Comparison of ENCODE assay signal across 23 cellular contexts in genomic region chr10:88938938-88939337, GRCh38. TPM values are rescaled to one million over a fixed set of nuclear protein-coding genes. Genes with fewer than 3 reads are reported as not detected.
DNase-seq lines count a peak whose midpoint lies in the region; ATAC-seq and TF ChIP-seq lines count a peak whose summit lies in the region.
"Had no signal": no experiment of that assay in that cellular context is flagged by ENCODE, and none has a peak within 500 bp of the region (broad histone marks: within the 10 kb centered on the region; RNA-seq: fewer than 3 reads in every experiment).

No MANE protein-coding gene starts in this region.

- H3K4me1 ChIP-seq in ascending aorta (peaks cover 19 to 34% of the 10 kb centered on the region in 2 donors), gastroesophageal sphincter (peaks cover 8 to 89% (median 18%) of the 10 kb centered on the region in 3 donors), smooth muscle cell (ENCODE audit: low read depth) (no peaks in the 10 kb centered on the region), transverse colon (peaks cover 0 to 16% (median 6%) of the 10 kb centered on the region in 4 donors)

- H3K4me3 ChIP-seq in ascending aorta (peak overlapping the region in 1 of 2 donors; percentile 84), gastroesophageal sphincter (no peak overlapping the region), smooth muscle cell (no peak overlapping the region), transverse colon (no peak overlapping the region)
- H3K4me3 ChIP-seq: GM23248, HAP-1 had no signal

- H3K9me3 ChIP-seq in ascending aorta = no peaks in the 10 kb centered on the region
- no peaks in the 10 kb centered on the region for H3K9me3 ChIP-seq in gastroesophageal sphincter
- H3K9me3 ChIP-seq in smooth muscle cell (replicated peaks; ENCODE audit: low read depth) = no peaks in the 10 kb centered on the region
- no peaks in the 10 kb centered on the region for H3K9me3 ChIP-seq in transverse colon
- H3K9me3 ChIP-seq: BE2C, HAP-1 had no signal

- peaks cover 82% of the 10 kb centered on the region for H3F3A ChIP-seq in smooth muscle cell (ENCODE audit: low read depth)

- H3K36me3 ChIP-seq in ascending aorta (peaks cover 90 to 99% of the 10 kb centered on the region in 2 donors), gastroesophageal sphincter (peaks cover 37 to 98% of the 10 kb centered on the region in 2 donors), smooth muscle cell (ENCODE audit: low read depth) (peaks cover 45% of the 10 kb centered on the region), transverse colon (peaks cover 0 to 11% (median 3%) of the 10 kb centered on the region in 4 donors)
- H3K36me3 ChIP-seq: BE2C, HAP-1 had no signal

- ATAC-seq in gastroesophageal sphincter (no peak), left lobe of liver (no peak)
- ATAC-seq: HepG2 had no signal

- no peak overlapping the region for H3K4me2 ChIP-seq in smooth muscle cell

- no peaks in the 10 kb centered on the region for H3K79me2 ChIP-seq in smooth muscle cell (ENCODE audit: low read depth)

- TF ChIP-seq POLR2A in gastroesophageal sphincter (IDR thresholded peaks at IDR 0.05) = no peak
- no peak for TF ChIP-seq POLR2A in transverse colon (IDR thresholded peaks at IDR 0.05)

- TF ChIP-seq CTCF in ascending aorta (IDR thresholded peaks at IDR 0.05) = no peak
- TF ChIP-seq CTCF in gastroesophageal sphincter (IDR thresholded peaks at IDR 0.05) = no peak
- TF ChIP-seq CTCF in smooth muscle cell (IDR thresholded peaks at IDR 0.05; ENCODE audit: borderline replicate concordance, insufficient read depth, poor library complexity, severe bottlenecking) = no peak
- TF ChIP-seq CTCF in transverse colon (IDR thresholded peaks at IDR 0.05) = no peak

- H3K27ac ChIP-seq in ascending aorta = peak overlapping the region; percentile 47 to 66
- H3K27ac ChIP-seq in gastroesophageal sphincter = peak overlapping the region; percentile 61 to 94 (median 74)
- H3K27ac ChIP-seq in smooth muscle cell (ENCODE audit: low read depth) = peak overlapping the region; percentile 18
- peak overlapping the region; percentile 1 to 82 (median 18) for H3K27ac ChIP-seq in transverse colon
- H3K27ac ChIP-seq: GM23248, HL-60 had no signal

- no peaks in the 10 kb centered on the region for H3K27me3 ChIP-seq in ascending aorta
- H3K27me3 ChIP-seq in gastroesophageal sphincter = no peaks in the 10 kb centered on the region
- H3K27me3 ChIP-seq in smooth muscle cell (ENCODE audit: low read depth) = no peaks in the 10 kb centered on the region
- no peaks in the 10 kb centered on the region for H3K27me3 ChIP-seq in transverse colon
- H3K27me3 ChIP-seq: BE2C had no signal

- no peak for DNase-seq in ascending aorta (ENCODE audit: low spot score in 2 of 2)
- no peak for DNase-seq in smooth muscle cell (lab: John Stamatoyannopoulos, UW; ENCODE audit: unreplicated experiment)
- no peak for DNase-seq in transverse colon
- no peak for DNase-seq in SIG-M5 (lab: John Stamatoyannopoulos, UW)
- no peak for DNase-seq in nucleus accumbens (lab: John Stamatoyannopoulos, UW)
- no peak for DNase-seq in left lobe of liver (ENCODE audit: low spot score)
- no peak for DNase-seq in activated CD4-positive, alpha-beta T cell treated with anti-CD3 and anti-CD28 coated beads for 48 hours
- DNase-seq: ACHN; BE2C; C1 segment of cervical spinal cord; CD4-positive, CD25-positive, alpha-beta regulatory T cell; CD8-positive, alpha-beta memory T cell; COR-L47; DMS 273 treated with DMSO at 0.1 percent for 48 hours; DMS53; DND-41; EL; GM23248 had no signal

- intact Hi-C loops in ascending aorta (cut with DNase I) = no loop called here
- intact Hi-C loops in transverse colon (cut with DNase I; ENCODE audit: low total_unique reads) = no loop called here

- peaks cover 76% of the 10 kb centered on the region for H4K20me1 ChIP-seq in smooth muscle cell (ENCODE audit: low read depth)

- TF ChIP-seq EP300 in gastroesophageal sphincter (IDR thresholded peaks at IDR 0.05) (no peak), transverse colon (IDR thresholded peaks at IDR 0.05; ENCODE audit: low read depth) (no peak)

- H3K9ac ChIP-seq in smooth muscle cell (ENCODE audit: low read depth) = no peak overlapping the region
- H3K9ac ChIP-seq: GM23248 had no signal

- in situ Hi-C loops in transverse colon (cut with MboI; ENCODE audit: low pct_ligation_motif_present in 1 of 4, low pct_unique_long_range_greater_than_20kb in 1 of 4, low sequenced_read_pairs in 3 of 4) = loop anchor here in 2 of 4 donors (5.0 to 10.0 kb wide), 4 partner anchors 46 to 374 kb away; no protein-coding TSS in a partner anchor

- 95% methylated on average over 2 of the region's 2 CpGs; no CpG with 5 or more reads in 1 of the 2 donors for WGBS in gastroesophageal sphincter (ENCODE audit: low coverage in 1 of 2), 2 donors
- WGBS in smooth muscle cell (ENCODE audit: low lambda C conversion rate) = 98% methylated on average over 2 of the region's 2 CpGs
- 75 to 92% methylated on average over 1 to 2 of the region's 2 CpGs for whole genome bisulfite sequencing in transverse colon (ENCODE audit: low coverage in 1 of 2), 2 donors

- H2AFZ ChIP-seq in smooth muscle cell (ENCODE audit: low read depth) = no peak overlapping the region
- H2AFZ ChIP-seq: GM23248 had no signal

RNA-seq across cellular contexts. Expression of gene ACTA2, which starts 13.6 kb away (rescaled TPM):
- total RNA-seq in ascending aorta (5,316 TPM), gastroesophageal sphincter (1,000 to 10,000 TPM; 5,887 to 9,086 (median 7,887) TPM), smooth muscle cell (2,305 and 2,362 TPM in 2 replicates), transverse colon (1,000 to 10,000 TPM in 1 of 4 donors, 100 to 1,000 TPM in 3; 403 to 1,827 (median 457) TPM), left lobe of liver (17.0 TPM)
- polyA plus RNA-seq in smooth muscle cell = 3,088 and 4,814 TPM in 2 replicates

RNA-seq across cellular contexts. Expression of gene FAS, which starts 51.7 kb away (rescaled TPM):
- total RNA-seq in ascending aorta (10.5 TPM), gastroesophageal sphincter (10 to 100 TPM; 15.0 to 27.5 (median 19.6) TPM), smooth muscle cell (21.8 and 26.7 TPM in 2 replicates), transverse colon (10 to 100 TPM in 3 of 4 donors, 1 to 10 TPM in 1; 9.0 to 58.5 (median 53.6) TPM), left lobe of liver (13.0 TPM)
- polyA plus RNA-seq in smooth muscle cell = 9.9 and 14.4 TPM in 2 replicates

RNA-seq across cellular contexts. Expression of gene STAMBPL1, which starts 58.9 kb away (rescaled TPM):
- total RNA-seq in ascending aorta (37.0 TPM), gastroesophageal sphincter (10 to 100 TPM; 14.4 to 26.3 (median 22.3) TPM), smooth muscle cell (1.1 and 1.2 TPM in 2 replicates), transverse colon (100 to 1,000 TPM in 3 of 4 donors, 10 to 100 TPM in 1; 74.8 to 176 (median 134) TPM), left lobe of liver (1.8 TPM)
- polyA plus RNA-seq in smooth muscle cell = 0.49 and 0.61 TPM in 2 replicates
- total RNA-seq: G401 had no signal

Comparison
In these comparisons a context has a peak if more than half of its experiments do, and no peak if none do; other contexts are left out.
1. H3K27ac ChIP-seq: peak in every context shown above with its lines; median percentile 74 in gastroesophageal sphincter; 56 in ascending aorta; 18 in smooth muscle cell; 18 in transverse colon.
2. RNA of gene ACTA2, which starts 13.6 kb away (total RNA-seq): 5,887 to 9,086 TPM in gastroesophageal sphincter, 5,316 TPM in ascending aorta (single experiment), 2,305 to 2,362 TPM in smooth muscle cell and 403 to 1,827 TPM in transverse colon; 17.0 TPM in left lobe of liver (single experiment); every median in the first group is over 10 times any median in the second.